Comparison of ENCODE assay signal across 14 cellular contexts in genomic region chr14:39395555-39396254, GRCh38. TPM values are rescaled to one million over a fixed set of nuclear protein-coding genes. Genes with fewer than 3 reads are reported as not detected.
DNase-seq lines count a peak whose midpoint lies in the region; ATAC-seq, FAIRE-seq and TF ChIP-seq lines count a peak whose summit lies in the region.
"Had no signal": no experiment of that assay in that cellular context is flagged by ENCODE, and none has a peak within 500 bp of the region (broad histone marks: within the 10 kb centered on the region; RNA-seq: fewer than 3 reads in every experiment).

No MANE protein-coding gene starts in this region.

- no peaks in the 10 kb centered on the region for H4K20me1 ChIP-seq in astrocyte (ENCODE audit: insufficient read depth, low read length)

- H3K4me1 Mint-ChIP-seq in astrocyte (ENCODE audit: low read depth, unreplicated experiment), result peaks cover 9% of the 10 kb centered on the region

- no peaks in the 10 kb centered on the region for H3K9me3 Mint-ChIP-seq in astrocyte (ENCODE audit: unreplicated experiment)

- no peak overlapping the region for H3K4ac ChIP-seq in mesenchymal stem cell (ENCODE audit: low read depth in 1 of 2, low read length in 2 of 2)

- H3K27me3 Mint-ChIP-seq in astrocyte (ENCODE audit: low read depth, unreplicated experiment), result no peaks in the 10 kb centered on the region

- H3K4me2 ChIP-seq in astrocyte (ENCODE audit: low read length), result no peak overlapping the region
- no peak overlapping the region for H3K4me2 ChIP-seq in mesenchymal stem cell (ENCODE audit: low read length, poor library complexity, severe bottlenecking)

- peaks cover 4% of the 10 kb centered on the region for H3K79me1 ChIP-seq in mesenchymal stem cell (replicated peaks; ENCODE audit: low read length, poor library complexity, severe bottlenecking)

- H3K4me1 ChIP-seq in astrocyte (ENCODE audit: insufficient read depth, low read length) (peaks cover 3% of the 10 kb centered on the region), mesenchymal stem cell (ENCODE audit: control insufficient read depth, insufficient read depth, low read depth, low read length) (no peaks in the 10 kb centered on the region)
- H3K4me1 ChIP-seq: thyroid gland had no signal

- H4K8ac ChIP-seq in mesenchymal stem cell (ENCODE audit: low read length), result no peak overlapping the region

- H3K36me3 ChIP-seq in astrocyte (ENCODE audit: insufficient read depth, low read length), result peaks cover 5% of the 10 kb centered on the region
- peaks cover 6 to 64% of the 10 kb centered on the region in 2 experiments for H3K36me3 ChIP-seq in mesenchymal stem cell (ENCODE audit: control insufficient read depth in 1 of 2, insufficient read depth in 2 of 2, low read depth in 1 of 2, low read length in 2 of 2)

- no peak overlapping the region for H2AK5ac ChIP-seq in mesenchymal stem cell (ENCODE audit: low read length, severe bottlenecking)

- no peak overlapping the region for H2BK15ac ChIP-seq in mesenchymal stem cell (ENCODE audit: low read depth, poor library complexity, severe bottlenecking)

- no peaks in the 10 kb centered on the region for H3K9me3 ChIP-seq in astrocyte (ENCODE audit: insufficient read depth, low read depth, low read length)
- H3K9me3 ChIP-seq in mesenchymal stem cell (ENCODE audit: control insufficient read depth, low read length), result no peaks in the 10 kb centered on the region
- H3K9me3 ChIP-seq: thyroid gland had no signal

- no peak overlapping the region for H3K27ac ChIP-seq in astrocyte (ENCODE audit: low read depth, low read length)
- H3K27ac ChIP-seq in mesenchymal stem cell (ENCODE audit: low read length, poor library complexity, severe bottlenecking), result no peak overlapping the region
- H3K27ac ChIP-seq: thyroid gland had no signal

- H2AFZ ChIP-seq in astrocyte (ENCODE audit: low read depth, low read length), result no peak overlapping the region
- no peak overlapping the region for H2AFZ ChIP-seq in mesenchymal stem cell (ENCODE audit: low read depth, low read length)

- H4K91ac ChIP-seq in mesenchymal stem cell (ENCODE audit: low read length), result no peak overlapping the region

- H3K9ac ChIP-seq in astrocyte (ENCODE audit: low read length), result no peak overlapping the region
- H3K9ac ChIP-seq in mesenchymal stem cell (ENCODE audit: low read length), result peak overlapping the region; percentile 21

- peak; percentile 63 to 75 for ATAC-seq in activated CD4-positive, CD25-positive, alpha-beta regulatory T cell treated with anti-CD3 and anti-CD28 coated beads, Interleukin-2, amount 50 U/mL, for 24 hours

- H3K4me3 ChIP-seq in astrocyte (ENCODE audit: insufficient read depth, low read depth, low read length), result no peak overlapping the region
- H3K4me3 ChIP-seq in mesenchymal stem cell (ENCODE audit: insufficient read depth in 1 of 2, low read depth in 1 of 2, low read length in 2 of 2), result no peak overlapping the region
- H3K4me3 ChIP-seq: thyroid gland had no signal

- H3K27ac Mint-ChIP-seq in astrocyte (ENCODE audit: unreplicated experiment), result peak overlapping the region; percentile 91

- H3K4me3 Mint-ChIP-seq in astrocyte (ENCODE audit: unreplicated experiment), result peak overlapping the region; percentile 45

- H3K14ac ChIP-seq in mesenchymal stem cell (ENCODE audit: low read length in 2 of 2), result no peak overlapping the region

- no peaks in the 10 kb centered on the region for H3K27me3 ChIP-seq in astrocyte (ENCODE audit: insufficient read depth, low read length)
- no peaks in the 10 kb centered on the region for H3K27me3 ChIP-seq in mesenchymal stem cell (ENCODE audit: control insufficient read depth in 1 of 2, insufficient read depth in 1 of 2, low read length in 2 of 2)
- H3K27me3 ChIP-seq: thyroid gland had no signal

- H3K79me2 ChIP-seq in astrocyte (ENCODE audit: insufficient read depth, low read length), result no peaks in the 10 kb centered on the region

- H3K18ac ChIP-seq in mesenchymal stem cell (ENCODE audit: low read depth in 1 of 2, low read length in 2 of 2), result no peak overlapping the region

- H3K23ac ChIP-seq in mesenchymal stem cell (ENCODE audit: low read length in 2 of 2), result no peak overlapping the region

- H2BK12ac ChIP-seq in mesenchymal stem cell (ENCODE audit: low read length in 2 of 2), result no peak overlapping the region

- no peak overlapping the region for H2BK5ac ChIP-seq in mesenchymal stem cell (ENCODE audit: low read depth, low read length, poor library complexity, severe bottlenecking)

- no peak for TF ChIP-seq CTCF in astrocyte (IDR thresholded peaks at IDR 0.05; ENCODE audit: insufficient read depth, low read depth, low read length)

- 88% methylated on average over 2 of the region's 4 CpGs for WGBS in mesenchymal stem cell

- no peak for DNase-seq in activated CD4-positive, CD25-positive, alpha-beta regulatory T cell (lab: John Stamatoyannopoulos, UW)
- DNase-seq in HPDE6-E6E7 (ENCODE audit: extremely low spot score) (peak; percentile 41), astrocyte (ENCODE audit: low read depth) (no peak), mesenchymal stem cell (no peak), SKM-1 treated with dmso at 0.1 percent for 144 hours (lab: John Stamatoyannopoulos, UW; ENCODE audit: unreplicated experiment) (no peak), midbrain (lab: John Stamatoyannopoulos, UW) (no peak)
- DNase-seq in central memory CD4-positive, alpha-beta T cell, result no peak
- DNase-seq: 8988T, foreskin melanocyte, kidney glomerular epithelial cell, small intestine, T-helper 1 cell, thyroid gland had no signal

- no peaks in the 10 kb centered on the region for H3K36me3 Mint-ChIP-seq in astrocyte (ENCODE audit: low read depth, unreplicated experiment)

- no peak overlapping the region for H2BK120ac ChIP-seq in mesenchymal stem cell (ENCODE audit: low read depth, low read length)

- no peak for FAIRE-seq in astrocyte (lab: Jason Lieb, UNC)
- FAIRE-seq: small intestine had no signal

RNA-seq across cellular contexts. Expression of gene FBXO33, which starts 36.5 kb away (rescaled TPM):
- 9.4 and 10.9 TPM in 2 replicates for total RNA-seq in astrocyte
- 10.4 TPM for polyA plus RNA-seq in mesenchymal stem cell (2013, experiment 1 of 2)
- 11.3 TPM for polyA plus RNA-seq in mesenchymal stem cell (2013, experiment 2 of 2)
